8 cellular contexts compared by ENCODE assay signal in genomic region chr19:16324384-16325160, GRCh38. TPM values are rescaled to one million over a fixed set of nuclear protein-coding genes. Genes with fewer than 3 reads are reported as not detected.
DNase-seq lines count a peak whose midpoint lies in the region; ATAC-seq, FAIRE-seq and TF ChIP-seq lines count a peak whose summit lies in the region.

Gene KLF2 (plus strand): TSS chr19:16324826. CDS start chr19:16324924, 98 bp downstream.

- DNase-seq in Caco-2 (peak; percentile 71 to 84), HTR-8/SVneo (ENCODE audit: insufficient read length, low spot score) (peak; percentile 85), head of caudate nucleus (peak in 41 of 42 donors; percentile 7 to 83 (median 63)), ovary (peak; percentile 94 to 98 (median 95)), testis (peak; percentile 91)

- H3K9me3 ChIP-seq in Caco-2 = no peaks in the 10 kb centered on the region
- no peaks in the 10 kb centered on the region for H3K9me3 ChIP-seq in ovary
- no peaks in the 10 kb centered on the region for H3K9me3 ChIP-seq in testis

- TF ChIP-seq EP300 in ovary (IDR thresholded peaks at IDR 0.05) = peak; percentile 44

- FAIRE-seq in HTR-8/SVneo (lab: Jason Lieb, UNC) = peak; percentile 96

- no peaks in the 10 kb centered on the region for H3K36me3 ChIP-seq in Caco-2 (ENCODE audit: control insufficient read depth, insufficient read depth, low read length)
- H3K36me3 ChIP-seq in ovary = no peaks in the 10 kb centered on the region
- H3K36me3 ChIP-seq in testis (ENCODE audit: low read depth, missing control alignments) = no peaks in the 10 kb centered on the region

- H3K27me3 ChIP-seq in Caco-2 (replicated peaks; ENCODE audit: control insufficient read depth, insufficient read depth, low read length) = no peaks in the 10 kb centered on the region
- H3K27me3 ChIP-seq in ovary = no peaks in the 10 kb centered on the region
- H3K27me3 ChIP-seq in testis = no peaks in the 10 kb centered on the region

- H3K4me3 ChIP-seq in Caco-2 (ENCODE audit: low read depth, low read length) (peak within 1 kb of the TSS; percentile 61), ovary (peak within 1 kb of the TSS; percentile 70), testis (peak within 1 kb of the TSS; percentile 94 to 96)

- H3K4me3 Mint-ChIP-seq in Caco-2 (ENCODE audit: unreplicated experiment) = peak within 1 kb of the TSS; percentile 66
- peak within 1 kb of the TSS; percentile 42 for H3K4me3 Mint-ChIP-seq in activated naive CD4-positive, alpha-beta T cell treated with anti-CD3 and anti-CD28 coated beads, Interleukin-2, amount 50 U/mL, for 24 hours

- H3K27me3 Mint-ChIP-seq in Caco-2 (ENCODE audit: insufficient read depth, unreplicated experiment) = no peaks in the 10 kb centered on the region
- H3K27me3 Mint-ChIP-seq in activated naive CD4-positive, alpha-beta T cell treated with anti-CD3 and anti-CD28 coated beads, Interleukin-2, amount 50 U/mL, for 24 hours = no peaks in the 10 kb centered on the region

- H3K4me1 Mint-ChIP-seq in Caco-2 (ENCODE audit: low read depth, unreplicated experiment) = no peaks in the 10 kb centered on the region
- H3K4me1 Mint-ChIP-seq in activated naive CD4-positive, alpha-beta T cell treated with anti-CD3 and anti-CD28 coated beads, Interleukin-2, amount 50 U/mL, for 24 hours = peaks cover 64% of the 10 kb centered on the region

- H3K27ac ChIP-seq in ovary (peak within 1 kb of the TSS; percentile 88 to 89), testis (peak within 1 kb of the TSS; percentile 96)

- BruUV-seq in Caco-2 (replicated peaks; lab: Mats Ljungman, UMichigan) = no TSS peak

- ATAC-seq in GM19468 (IDR thresholded peaks at IDR 0.05; ENCODE audit: extremely low read depth, unreplicated experiment) (peak; percentile 61), SK-N-SH treated with all-trans-retinoic acid at 6 μM for 48 hours (peak; percentile 68)

- TF ChIP-seq CTCF in Caco-2 (IDR thresholded peaks at IDR 0.05; ENCODE audit: insufficient read depth in 1 of 2, low read depth in 1 of 2, low read length in 1 of 2, severe bottlenecking in 1 of 2, unreplicated experiment in 1 of 2) (no peak), ovary (IDR thresholded peaks at IDR 0.05) (no peak), testis (IDR thresholded peaks at IDR 0.05) (no peak)

- no peaks in the 10 kb centered on the region for H3K9me3 Mint-ChIP-seq in Caco-2 (ENCODE audit: unreplicated experiment)
- H3K9me3 Mint-ChIP-seq in activated naive CD4-positive, alpha-beta T cell treated with anti-CD3 and anti-CD28 coated beads, Interleukin-2, amount 50 U/mL, for 24 hours = no peaks in the 10 kb centered on the region

- H3K27ac Mint-ChIP-seq in Caco-2 (ENCODE audit: unreplicated experiment) = peak within 1 kb of the TSS; percentile 70
- no peak within 1 kb of the TSS for H3K27ac Mint-ChIP-seq in activated naive CD4-positive, alpha-beta T cell treated with anti-CD3 and anti-CD28 coated beads, Interleukin-2, amount 50 U/mL, for 24 hours

- H3K4me1 ChIP-seq in Caco-2 = no peaks in the 10 kb centered on the region
- peaks cover 11% of the 10 kb centered on the region for H3K4me1 ChIP-seq in ovary (ENCODE audit: insufficient read depth)
- H3K4me1 ChIP-seq in testis = peaks cover 33% of the 10 kb centered on the region

- no peaks in the 10 kb centered on the region for H3K36me3 Mint-ChIP-seq in Caco-2 (ENCODE audit: insufficient read depth, unreplicated experiment)
- peaks cover 14% of the 10 kb centered on the region for H3K36me3 Mint-ChIP-seq in activated naive CD4-positive, alpha-beta T cell treated with anti-CD3 and anti-CD28 coated beads, Interleukin-2, amount 50 U/mL, for 24 hours

- 0 to 1% (median 0%) methylated on average over 40 to 105 of the region's 105 CpGs for WGBS in ovary, 3 donors
- WGBS in testis, 2 donors = 0% methylated on average over 19 to 76 of the region's 105 CpGs

- intact Hi-C loops in Caco-2 (cut with micrococcal nuclease; ENCODE audit: unreplicated experiment) (loop anchor here (5.0 kb wide), 1 partner anchor 62 kb away; no protein-coding TSS in a partner anchor), head of caudate nucleus (cut with DNase I) (no loop called here), ovary (cut with DNase I) (loop anchor here in 3 of 4 donors (2.0 to 10.0 kb wide), 7 partner anchors 32 to 80 kb away; no protein-coding TSS in a partner anchor), testis (cut with DNase I; ENCODE audit: low total_unique reads) (loop anchor here (10.0 kb wide), 1 partner anchor 70 kb away; no protein-coding TSS in a partner anchor)

- TF ChIP-seq POLR2A in ovary (IDR thresholded peaks at IDR 0.05) (peak; percentile 92), testis (IDR thresholded peaks at IDR 0.05) (peak; percentile 63)

- CTCF ChIA-PET in Caco-2 (lab: Charles Lee) = interaction anchor here (0.8 kb wide), 1 partner anchor 58 kb away, joined by 7 read pairs; no protein-coding TSS in a partner anchor

- POLR2A ChIA-PET in Caco-2 (lab: Charles Lee) = interaction anchor here (0.5 kb wide), 1 partner anchor 316 kb away, joined by 3 read pairs; no protein-coding TSS in a partner anchor

TF ChIP-seq in SK-N-SH treated with all-trans-retinoic acid at 6 μM for 48 hours, 23 proteins besides CTCF, POLR2A, EP300 and RAD21:
- TF ChIP-seq BACH2 (CRISPR knock-in tag; IDR thresholded peaks at IDR 0.05; ENCODE audit: borderline replicate concordance) (no peak), ZNF70 (CRISPR knock-in tag; IDR thresholded peaks at IDR 0.05) (no peak), PPARA (CRISPR knock-in tag; IDR thresholded peaks at IDR 0.05; ENCODE audit: borderline replicate concordance) (no peak), OSR1 (CRISPR knock-in tag; IDR thresholded peaks at IDR 0.05) (no peak), TSHZ2 (CRISPR knock-in tag; IDR thresholded peaks at IDR 0.05) (no peak), RARB (CRISPR knock-in tag; IDR thresholded peaks at IDR 0.05) (no peak), SNAI2 (CRISPR knock-in tag; IDR thresholded peaks at IDR 0.05) (no peak), TCF4 (CRISPR knock-in tag; IDR thresholded peaks at IDR 0.05; ENCODE audit: borderline replicate concordance) (no peak), ZFP30 (CRISPR knock-in tag; IDR thresholded peaks at IDR 0.05) (no peak), ARNTL (CRISPR knock-in tag; IDR thresholded peaks at IDR 0.05; ENCODE audit: borderline replicate concordance, low read depth) (no peak), ZNF8 (CRISPR knock-in tag; IDR thresholded peaks at IDR 0.05) (no peak), ZFP3 (CRISPR knock-in tag; IDR thresholded peaks at IDR 0.05) (no peak), TOX (CRISPR knock-in tag; IDR thresholded peaks at IDR 0.05; ENCODE audit: borderline replicate concordance) (no peak), CSDC2 (CRISPR knock-in tag; IDR thresholded peaks at IDR 0.05) (no peak), ESRRG (CRISPR knock-in tag; IDR thresholded peaks at IDR 0.05) (no peak), POU6F1 (CRISPR knock-in tag; IDR thresholded peaks at IDR 0.05; ENCODE audit: borderline replicate concordance, low read depth) (no peak), ZNF565 (CRISPR knock-in tag; conservative IDR thresholded peaks at IDR 0.05; ENCODE audit: low read depth) (no peak)

RNA-seq across cellular contexts. Expression of gene KLF2, which starts in this region (rescaled TPM):
- total RNA-seq in Caco-2 (2022) (0.77 and 1.2 TPM in 2 replicates), ovary (100 to 1,000 TPM in 3 of 7 donors, 10 to 100 TPM in 4; 69.5 to 399 (median 97.8) TPM), testis (10 to 100 TPM; 42.4 to 74.9 TPM)
- polyA plus RNA-seq in ovary (10 to 100 TPM; 48.3 to 48.7 TPM), testis (ENCODE audit: insufficient read depth, low read depth, low replicate concordance) (40.2 TPM)

Comparison
In these comparisons a context has a peak if more than half of its experiments do, and no peak if none do; other contexts are left out.
1. Peak in every context shown above with its lines: DNase-seq, ATAC-seq, H3K4me3 ChIP-seq and H3K27ac ChIP-seq.
2. RNA of gene KLF2 (total RNA-seq): 69.5 to 399 TPM in ovary and 42.4 to 74.9 TPM in testis; 0.77 to 1.2 TPM in Caco-2; every median in the first group is over 10 times any median in the second.